In the genomic region with DNA sequence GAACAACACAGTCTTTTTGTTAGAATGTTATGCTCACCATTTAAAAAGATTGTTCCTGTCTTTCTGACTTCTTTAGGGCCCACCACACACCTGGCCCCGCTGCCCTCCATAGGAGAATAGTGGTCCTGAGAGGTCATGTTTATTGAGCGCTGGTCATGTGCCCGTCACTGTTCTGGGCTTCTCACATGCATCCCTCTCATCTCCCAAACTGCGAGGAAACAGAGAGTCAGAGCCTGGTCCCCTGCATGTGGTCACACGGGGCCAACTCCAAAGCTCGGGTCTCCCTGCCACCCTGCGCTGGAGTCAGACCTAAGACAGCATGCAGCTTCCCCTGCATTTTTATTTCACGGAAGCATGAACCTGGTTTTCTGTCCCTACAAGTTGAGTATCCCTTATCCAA, we compare ENCODE assay signal across 27 cellular contexts.
A peak's percentile ranks its signal among the peaks of the same experiment; 100 is the strongest.
DNase-seq lines count a peak whose midpoint lies in the region; ATAC-seq and TF ChIP-seq lines count a peak whose summit lies in the region.
"Had no signal": no experiment of that assay in that cellular context is flagged by ENCODE, and none has a peak within 500 bp of the region (broad histone marks: within the 10 kb centered on the region; RNA-seq: fewer than 3 reads in every experiment).

No MANE protein-coding gene starts in this region.

- intact Hi-C loops in cardiac septum (cut with DNase I) (no loop called here), left cardiac atrium (cut with DNase I) (no loop called here)

- POLR2A ChIA-PET in T-cell (lab: Charles Lee): no interaction called here
- POLR2A ChIA-PET in RWPE1 (lab: Yijun Ruan, JAX; ENCODE audit: low non-redundant PET): no interaction called here

- DNase-seq in cardiac septum (ENCODE audit: low spot score): peak; percentile 9
- no peak for DNase-seq in left cardiac atrium
- DNase-seq in T-cell: no peak
- no peak for DNase-seq in memory B cell (ENCODE audit: low spot score in 2 of 2)
- DNase-seq in stimulated activated naive B cell treated with anti-CD40 and anti-IgM and Interleukin-4, amounts not matched to agents 10 μg/mL and 1 μg/mL and 100 μg/mL, for 72 hours: no peak
- no peak for DNase-seq in RWPE1 (ENCODE audit: low spot score)
- DNase-seq: activated CD4-positive, alpha-beta T cell treated with anti-CD3 and anti-CD28 coated beads, Interleukin-2, amount 50 U/mL, for 48 hours; activated gamma-delta T cell; activated T-cell treated with anti-CD3 and anti-CD28 coated beads for 4 hours; central memory CD4-positive, alpha-beta T cell; gastrocnemius medialis; GDM1; NCI-H146; NCI-H2107; NCI-H345; occipital lobe; SIG-M5; stimulated activated CD4-positive, alpha-beta T cell treated with anti-CD3 and anti-CD28 coated beads, Interleukin-15, amount 100 ng/mL, for 24 hours; stimulated activated CD4-positive, alpha-beta T cell treated with anti-CD3 and anti-CD28 coated beads, Interleukin-4, amount 100 ng/mL, for 4 hours; T-helper 9 cell; WERI-Rb-1 had no signal

- H3K4me3 Mint-ChIP-seq in T-cell (peak overlapping the region in 1 of 3 donors; percentile 23), memory B cell (no peak overlapping the region)
- H3K4me3 Mint-ChIP-seq in stimulated activated naive B cell treated with anti-CD40 and anti-IgM and Interleukin-4, amounts not matched to agents 10 μg/mL and 1 μg/mL and 100 μg/mL, for 72 hours: no peak overlapping the region
- H3K4me3 Mint-ChIP-seq: natural killer cell treated with Interleukin-12 subunit alpha and Interleukin-12 subunit beta and Interleukin-15 and Interleukin-18, amount 100 ng/mL, for 72 hours; stimulated activated effector memory CD8-positive, alpha-beta T cell treated with anti-CD3 and anti-CD28 coated beads, Interleukin-12 subunit alpha, Interleukin-12 subunit beta, amount 100 ng/mL, for 72 hours; type B pancreatic cell had no signal

- H3K9me3 Mint-ChIP-seq in T-cell (no peaks in the 10 kb centered on the region), memory B cell (no peaks in the 10 kb centered on the region)
- peaks cover 4% of the 10 kb centered on the region in 2 donors for H3K9me3 Mint-ChIP-seq in stimulated activated naive B cell treated with anti-CD40 and anti-IgM and Interleukin-4, amounts not matched to agents 10 μg/mL and 1 μg/mL and 100 μg/mL, for 72 hours
- H3K9me3 Mint-ChIP-seq: natural killer cell treated with Interleukin-12 subunit alpha and Interleukin-12 subunit beta and Interleukin-15 and Interleukin-18, amount 100 ng/mL, for 72 hours; stimulated activated effector memory CD8-positive, alpha-beta T cell treated with anti-CD3 and anti-CD28 coated beads, Interleukin-12 subunit alpha, Interleukin-12 subunit beta, amount 100 ng/mL, for 72 hours; type B pancreatic cell had no signal

- no peak overlapping the region for H3K27ac ChIP-seq in RWPE1
- H3K27ac ChIP-seq: BLaER1, gastrocnemius medialis, WERI-Rb-1 had no signal

- ATAC-seq in left cardiac atrium: no peak
- ATAC-seq in T-cell (replicated peaks in 1 of 4): no peak
- no peak for ATAC-seq in memory B cell (ENCODE audit: low read depth)
- no peak for ATAC-seq in stimulated activated naive B cell treated with anti-CD40 and anti-IgM and Interleukin-4, amounts not matched to agents 10 μg/mL and 1 μg/mL and 100 μg/mL, for 72 hours (replicated peaks)
- no peak for ATAC-seq in HG03175 (IDR thresholded peaks at IDR 0.05; ENCODE audit: unreplicated experiment)
- ATAC-seq in GM21528 (IDR thresholded peaks at IDR 0.05; ENCODE audit: low FRiP score, unreplicated experiment): no peak
- ATAC-seq: gastrocnemius medialis; natural killer cell treated with Interleukin-12 subunit alpha and Interleukin-12 subunit beta and Interleukin-15 and Interleukin-18, amount 100 ng/mL, for 72 hours; stimulated activated effector memory CD8-positive, alpha-beta T cell treated with anti-CD3 and anti-CD28 coated beads, Interleukin-12 subunit alpha, Interleukin-12 subunit beta, amount 100 ng/mL, for 72 hours had no signal

- CTCF ChIA-PET in T-cell (lab: Charles Lee) (no interaction called here), RWPE1 (lab: Yijun Ruan, JAX) (no interaction called here)

- H3K27me3 Mint-ChIP-seq in T-cell (no peaks in the 10 kb centered on the region), memory B cell (no peaks in the 10 kb centered on the region)
- H3K27me3 Mint-ChIP-seq in stimulated activated naive B cell treated with anti-CD40 and anti-IgM and Interleukin-4, amounts not matched to agents 10 μg/mL and 1 μg/mL and 100 μg/mL, for 72 hours: no peaks in the 10 kb centered on the region
- H3K27me3 Mint-ChIP-seq: type B pancreatic cell had no signal

- H3K4me1 Mint-ChIP-seq in T-cell: peaks cover 89 to 96% (median 95%) of the 10 kb centered on the region in 3 donors
- peaks cover 74% of the 10 kb centered on the region for H3K4me1 Mint-ChIP-seq in memory B cell
- peaks cover 68 to 96% of the 10 kb centered on the region in 2 donors for H3K4me1 Mint-ChIP-seq in stimulated activated naive B cell treated with anti-CD40 and anti-IgM and Interleukin-4, amounts not matched to agents 10 μg/mL and 1 μg/mL and 100 μg/mL, for 72 hours

- peak overlapping the region; percentile 58 to 84 for H3K27ac Mint-ChIP-seq in T-cell
- H3K27ac Mint-ChIP-seq in memory B cell: peak overlapping the region; percentile 100
- H3K27ac Mint-ChIP-seq in stimulated activated naive B cell treated with anti-CD40 and anti-IgM and Interleukin-4, amounts not matched to agents 10 μg/mL and 1 μg/mL and 100 μg/mL, for 72 hours: peak overlapping the region; percentile 79
- H3K27ac Mint-ChIP-seq: stimulated activated effector memory CD8-positive, alpha-beta T cell treated with anti-CD3 and anti-CD28 coated beads, Interleukin-12 subunit alpha, Interleukin-12 subunit beta, amount 100 ng/mL, for 72 hours; type B pancreatic cell had no signal

- H3K36me3 Mint-ChIP-seq in T-cell (peaks cover 47% of the 10 kb centered on the region), memory B cell (peaks cover 5% of the 10 kb centered on the region)
- H3K36me3 Mint-ChIP-seq in stimulated activated naive B cell treated with anti-CD40 and anti-IgM and Interleukin-4, amounts not matched to agents 10 μg/mL and 1 μg/mL and 100 μg/mL, for 72 hours: peaks cover 48 to 75% of the 10 kb centered on the region in 2 donors

- no peak for TF ChIP-seq CTCF in RWPE1 (conservative IDR thresholded peaks at IDR 0.05; ENCODE audit: low read depth)
